Comparison of ENCODE assay signal across 1 cellular context in the genomic region with DNA sequence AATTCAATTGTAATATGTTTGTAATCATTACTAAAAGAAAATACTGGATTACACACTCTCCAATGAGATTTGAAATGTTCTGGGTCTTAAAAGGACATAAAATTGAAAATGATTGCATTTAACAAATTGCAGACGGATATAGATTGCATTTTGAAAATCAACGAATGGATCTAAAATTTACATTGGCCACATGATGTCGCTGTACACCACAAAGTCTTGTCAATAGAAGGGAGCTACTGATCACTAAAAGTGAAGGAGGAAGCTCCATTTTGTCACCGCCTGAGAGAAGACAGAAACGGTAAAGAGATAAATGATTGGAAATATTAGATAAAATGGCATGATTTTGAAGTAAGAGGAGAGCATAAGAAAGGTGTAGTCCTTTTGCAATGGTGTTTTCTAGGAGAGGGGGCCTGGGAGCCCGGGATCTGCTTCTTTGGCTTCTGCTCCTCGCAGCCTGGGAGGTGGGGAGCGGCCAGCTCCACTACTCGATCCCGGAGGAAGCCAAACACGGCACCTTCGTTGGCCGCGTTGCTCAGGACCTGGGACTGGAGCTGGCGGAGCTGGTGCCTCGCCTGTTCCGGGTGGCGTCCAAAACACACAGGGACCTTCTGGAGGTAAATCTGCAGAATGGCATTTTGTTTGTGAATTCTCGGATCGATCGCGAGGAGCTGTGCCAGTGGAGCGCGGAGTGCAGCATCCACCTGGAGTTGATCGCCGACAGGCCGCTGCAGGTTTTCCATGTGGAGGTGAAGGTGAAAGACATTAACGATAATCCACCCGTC.
TF ChIP-seq lines count a peak whose summit lies in the region.

TSS of gene PCDHA1 (plus strand) at position 236 of the 782 bp plus-strand sequence.

TF ChIP-seq in HepG2, 621 proteins besides CTCF, POLR2A, EP300 and RAD21:
- TF ChIP-seq ZNF674 (CRISPR knock-in tag; IDR thresholded peaks at IDR 0.05; ENCODE audit: low read depth) (no peak), STAG1 (CRISPR knock-in tag; IDR thresholded peaks at IDR 0.05) (0 out of 2 replicates have a peak, but pooled peaks have one; percentile 6)
